14 cellular contexts compared by ENCODE assay signal in genomic region chr3:128493221-128494151, GRCh38. TPM values are rescaled to one million over a fixed set of nuclear protein-coding genes. Genes with fewer than 3 reads are reported as not detected.
DNase-seq lines count a peak whose midpoint lies in the region; ATAC-seq, FAIRE-seq and TF ChIP-seq lines count a peak whose summit lies in the region.
"Had no signal": no experiment of that assay in that cellular context is flagged by ENCODE, and none has a peak within 500 bp of the region (broad histone marks: within the 10 kb centered on the region; RNA-seq: fewer than 3 reads in every experiment).

No MANE protein-coding gene starts in this region.

- in situ Hi-C loops in HepG2 (cut with HindIII; ENCODE audit: extremely low pct_ligation_motif_present, low pct_unique_long_range_greater_than_20kb) = loop anchor here (5.0 kb wide), 1 partner anchor 321 kb away; no protein-coding TSS in a partner anchor

- no peaks in the 10 kb centered on the region for H3K36me3 ChIP-seq in HepG2 (replicated peaks in 1 of 2; ENCODE audit: control insufficient read depth in 1 of 2, insufficient read depth in 2 of 2, low read length in 2 of 2)
- H3K36me3 ChIP-seq in spleen = peaks cover 0 to 9% (median 0%) of the 10 kb centered on the region in 6 donors

- H3K4me2 ChIP-seq in HepG2 (ENCODE audit: low read depth, low read length) = peak overlapping the region; percentile 75

- FAIRE-seq in HepG2 (lab: Jason Lieb, UNC) = no peak

- H3K4me3 ChIP-seq in HepG2 (replicated peaks in 1 of 3; ENCODE audit: insufficient read depth in 1 of 3, low read depth in 2 of 3, low read length in 3 of 3) (peak overlapping the region; percentile 40 to 66 (median 60); a peak in 5 of 6 replicates), spleen (peak overlapping the region in 5 of 8 donors; percentile 25 to 85 (median 66))

- TF ChIP-seq EP300 in HepG2 (IDR thresholded peaks at IDR 0.05; ENCODE audit: low read depth in 2 of 2, low read length in 2 of 2) (no peak), HepG2 (CRISPR knock-in tag; IDR thresholded peaks at IDR 0.05; ENCODE audit: borderline replicate concordance) (no peak)

- TF ChIP-seq CTCF in HepG2 (CRISPR knock-in tag; IDR thresholded peaks at IDR 0.05) (no peak), spleen (IDR thresholded peaks at IDR 0.05 in 8 of 11, conservative IDR thresholded peaks at IDR 0.05 in 3 of 11) (no peak), GM10266 (IDR thresholded peaks at IDR 0.05; ENCODE audit: control insufficient read depth, insufficient read depth, low read depth, missing control alignments) (no peak)

- TF ChIP-seq POLR2A in HepG2 (IDR thresholded peaks at IDR 0.05; ENCODE audit: insufficient read depth in 1 of 2, low read depth in 2 of 2, low read length in 2 of 2) = no peak
- TF ChIP-seq POLR2A in spleen (IDR thresholded peaks at IDR 0.05) = no peak

- no peak for TF ChIP-seq RAD21 in HepG2 (CRISPR knock-in tag; IDR thresholded peaks at IDR 0.05)

- 58% methylated on average over 14 of the region's 37 CpGs for WGBS in HepG2 (ENCODE audit: low lambda C conversion rate)
- WGBS in spleen, 5 donors = 35 to 51% (median 36%) methylated on average over 18 to 37 of the region's 37 CpGs

- no peak overlapping the region for H3K27ac Mint-ChIP-seq in T-cell
- H3K27ac Mint-ChIP-seq in activated T-helper 17 cell treated with anti-CD3 and anti-CD28 coated beads, Interleukin-2, amount 50 U/mL, for 72 hours = no peak overlapping the region
- H3K27ac Mint-ChIP-seq: immature natural killer cell had no signal

- H3K4me1 ChIP-seq in HepG2 (ENCODE audit: insufficient read depth, low read length) (peaks cover 30% of the 10 kb centered on the region), spleen (peaks cover 21 to 89% (median 71%) of the 10 kb centered on the region in 6 donors)

- intact Hi-C loops in HepG2 (cut with micrococcal nuclease; ENCODE audit: unreplicated experiment) = no loop called here
- intact Hi-C loops in spleen (cut with DNase I; ENCODE audit: low total_unique reads) = no loop called here

- H3K9me3 Mint-ChIP-seq in T-cell = no peaks in the 10 kb centered on the region
- H3K9me3 Mint-ChIP-seq in activated T-helper 17 cell treated with anti-CD3 and anti-CD28 coated beads, Interleukin-2, amount 50 U/mL, for 72 hours = no peaks in the 10 kb centered on the region

- peaks cover 43 to 72% of the 10 kb centered on the region in 2 donors for H3K27me3 Mint-ChIP-seq in T-cell
- H3K27me3 Mint-ChIP-seq in activated T-helper 17 cell treated with anti-CD3 and anti-CD28 coated beads, Interleukin-2, amount 50 U/mL, for 72 hours = peaks cover 42% of the 10 kb centered on the region

- H3K27me3 ChIP-seq in HepG2 (ENCODE audit: control insufficient read depth in 1 of 2, insufficient read depth in 2 of 2, low read length in 2 of 2) (no peaks in the 10 kb centered on the region), spleen (replicated peaks in 1 of 7) (peaks cover 0 to 99% (median 76%) of the 10 kb centered on the region in 7 donors)

- peaks cover 21 to 38% (median 32%) of the 10 kb centered on the region in 3 donors for H3K4me1 Mint-ChIP-seq in T-cell
- no peaks in the 10 kb centered on the region for H3K4me1 Mint-ChIP-seq in activated T-helper 17 cell treated with anti-CD3 and anti-CD28 coated beads, Interleukin-2, amount 50 U/mL, for 72 hours

- H3K79me2 ChIP-seq in HepG2 (ENCODE audit: insufficient read depth, low read length) = peaks cover 3% of the 10 kb centered on the region

- no peak overlapping the region for H2AFZ ChIP-seq in HepG2 (ENCODE audit: low read length)

- ATAC-seq in T-cell (replicated peaks in 1 of 4) = no peak
- ATAC-seq in HepG2 = 0 out of 3 replicates have a peak, but pooled peaks have one; percentile 3
- ATAC-seq in activated T-helper 17 cell treated with anti-CD3 and anti-CD28 coated beads, Interleukin-2, amount 50 U/mL, for 72 hours (replicated peaks) = no peak
- ATAC-seq: activated CD4-positive, CD25-positive, alpha-beta regulatory T cell treated with anti-CD3 and anti-CD28 coated beads, Interleukin-2, amount 50 U/mL, for 24 hours had no signal

- peaks cover 15% of the 10 kb centered on the region; the same call in 1 of the 2 replicates for H4K20me1 ChIP-seq in HepG2 (ENCODE audit: insufficient read depth, low read length)

- BruUV-seq in HepG2 (replicated peaks; lab: Mats Ljungman, UMichigan) = no TSS peak

- no peaks in the 10 kb centered on the region for H3K36me3 Mint-ChIP-seq in T-cell
- no peaks in the 10 kb centered on the region for H3K36me3 Mint-ChIP-seq in activated T-helper 17 cell treated with anti-CD3 and anti-CD28 coated beads, Interleukin-2, amount 50 U/mL, for 72 hours (ENCODE audit: low read depth)

- POLR2A ChIA-PET in T-cell (lab: Charles Lee) = no interaction called here
- POLR2A ChIA-PET in HepG2 (lab: Yijun Ruan, JAX) = no interaction called here

- peak overlapping the region in 2 of 3 donors; percentile 19 to 29 for H3K4me3 Mint-ChIP-seq in T-cell
- H3K4me3 Mint-ChIP-seq in activated T-helper 17 cell treated with anti-CD3 and anti-CD28 coated beads, Interleukin-2, amount 50 U/mL, for 72 hours = no peak overlapping the region
- H3K4me3 Mint-ChIP-seq: immature natural killer cell had no signal

- H3K9ac ChIP-seq in HepG2 (ENCODE audit: insufficient read depth, low read depth, low read length) = no peak overlapping the region

- no peak overlapping the region for H3K27ac ChIP-seq in HepG2 (ENCODE audit: extremely low read length, insufficient read depth, low read length)
- H3K27ac ChIP-seq in spleen = no peak overlapping the region
- H3K27ac ChIP-seq: RWPE1 had no signal

- H3K9me3 ChIP-seq in HepG2 (ENCODE audit: low read length) = no peaks in the 10 kb centered on the region
- no peaks in the 10 kb centered on the region for H3K9me3 ChIP-seq in spleen

- CTCF ChIA-PET in T-cell (lab: Charles Lee) = interaction anchor here in 1 of 2 donors (0.6 kb wide), 1 partner anchor 428 kb away, joined by 7 read pairs; no protein-coding TSS in a partner anchor
- CTCF ChIA-PET in HepG2 (lab: Yijun Ruan, JAX; ENCODE audit: low intra/inter-chr PET ratio, low total read pairs) = interaction anchor here (1.2 kb wide), 1 partner anchor 67 kb away, joined by 3 read pairs; no protein-coding TSS in a partner anchor

- DNase-seq in NCI-H748 (lab: John Stamatoyannopoulos, UW; ENCODE audit: unreplicated experiment) (peak; percentile 41), NCI-H748 treated with DMSO at 0.1 percent for 48 hours (lab: John Stamatoyannopoulos, UW) (no peak), T-cell (peak in 3 of 34 experiments; percentile 3 to 12 (median 5)), HepG2 (ENCODE audit: low spot score) (no peak), spleen (peak; percentile 70), SW 1271 (lab: John Stamatoyannopoulos, UW) (no peak), GM10266 (ENCODE audit: extremely low spot score) (no peak)
- DNase-seq: ACHN, amniotic stem cell, immature natural killer cell had no signal

RNA-seq across cellular contexts. Expression of gene GATA2, which starts 0.5 kb away (rescaled TPM):
- total RNA-seq in T-cell (1 to 10 TPM in 4 of 5 donors, under 1 TPM in 1; 0.98 to 4.6 (median 3.5) TPM), HepG2 (2016; rRNA removed; fragmentation: Illumina TruSeq; extraction: Trizol) (4.7 and 6.2 TPM in 2 replicates), spleen (10 to 100 TPM; 14.4 to 28.6 (median 19.3) TPM)
- total RNA-seq in HepG2 (2016; cell fraction: cytosol; rRNA removed; fragmentation: Illumina TruSeq; extraction: Trizol; ENCODE audit: low read depth) = 1.6 and 1.7 TPM in 2 replicates
- total RNA-seq in HepG2 (2016; cell fraction: insoluble cytoplasmic fraction; rRNA removed; fragmentation: Illumina TruSeq; extraction: Trizol) = 3.4 and 6.3 TPM in 2 replicates
- total RNA-seq in HepG2 (2016; cell fraction: membrane; rRNA removed; fragmentation: Illumina TruSeq; extraction: Trizol) = 4.7 and 5.3 TPM in 2 replicates
- 5.3 and 7.2 TPM in 2 replicates for total RNA-seq in HepG2 (2016; cell fraction: nucleus; rRNA removed; fragmentation: Illumina TruSeq; extraction: Trizol)
- polyA plus RNA-seq in HepG2 (2011; rRNA removed) (3.4 and 3.5 TPM in 2 replicates), spleen (10 to 100 TPM in 1 of 3 donors, 1 to 10 TPM in 2; 2.2 to 11.9 (median 3.4) TPM)
- 2.0 and 3.5 TPM in 2 replicates for polyA plus RNA-seq in HepG2 (2011; cell fraction: cytosol; rRNA removed)
- 9.7 and 17.3 TPM in 2 replicates for polyA plus RNA-seq in HepG2 (2011; cell fraction: nucleus; rRNA removed)
- polyA plus RNA-seq in HepG2 (2012) = 2.2 and 2.3 TPM in 2 replicates
- polyA plus RNA-seq in HepG2 (2016; cell fraction: cytosol; fragmentation: Illumina TruSeq; extraction: Trizol; ENCODE audit: low read depth) = 1.4 and 2.2 TPM in 2 replicates
- 9.5 and 11.1 TPM in 2 replicates for polyA plus RNA-seq in HepG2 (2016; cell fraction: insoluble cytoplasmic fraction; fragmentation: Illumina TruSeq; extraction: Trizol; ENCODE audit: low read depth)
- polyA plus RNA-seq in HepG2 (2016; cell fraction: membrane; fragmentation: Illumina TruSeq; extraction: Trizol; ENCODE audit: low read depth) = 4.3 and 4.5 TPM in 2 replicates
- 16.4 and 19.9 TPM in 2 replicates for polyA plus RNA-seq in HepG2 (2016; cell fraction: nucleus; fragmentation: Illumina TruSeq; extraction: Trizol; ENCODE audit: insufficient read depth, low read depth)
- polyA minus RNA-seq in HepG2 (2011; rRNA and poly(A)+ RNA removed; ENCODE audit: low replicate concordance) = 4.7 and 24.9 TPM in 2 replicates
- polyA minus RNA-seq in HepG2 (2011; cell fraction: cytosol; rRNA and poly(A)+ RNA removed) = 3.4 and 3.9 TPM in 2 replicates
- 1.2 and 5.0 TPM in 2 replicates for polyA minus RNA-seq in HepG2 (2011; cell fraction: nucleus; rRNA and poly(A)+ RNA removed)
- total RNA-seq in activated T-helper 17 cell treated with anti-CD3 and anti-CD28 coated beads, Interleukin-2, amount 50 U/mL, for 72 hours = 1 to 10 TPM in 1 of 2 donors, under 1 TPM in 1; 0.17 to 1.1 TPM

RNA-seq across cellular contexts. Expression of gene DNAJB8, which starts 26.8 kb away (rescaled TPM):
- total RNA-seq in T-cell (not detected), HepG2 (2016; rRNA removed; fragmentation: Illumina TruSeq; extraction: Trizol) (not detected in 2 replicates), spleen (not detected)
- total RNA-seq in HepG2 (2016; cell fraction: cytosol; rRNA removed; fragmentation: Illumina TruSeq; extraction: Trizol; ENCODE audit: low read depth) = not detected in 2 replicates
- not detected in 2 replicates for total RNA-seq in HepG2 (2016; cell fraction: insoluble cytoplasmic fraction; rRNA removed; fragmentation: Illumina TruSeq; extraction: Trizol)
- total RNA-seq in HepG2 (2016; cell fraction: membrane; rRNA removed; fragmentation: Illumina TruSeq; extraction: Trizol) = not detected in 2 replicates
- total RNA-seq in HepG2 (2016; cell fraction: nucleus; rRNA removed; fragmentation: Illumina TruSeq; extraction: Trizol) = not detected in 2 replicates
- polyA plus RNA-seq in HepG2 (2011; rRNA removed) (not detected in 2 replicates), spleen (not detected)
- not detected in 2 replicates for polyA plus RNA-seq in HepG2 (2011; cell fraction: cytosol; rRNA removed)
- polyA plus RNA-seq in HepG2 (2011; cell fraction: nucleus; rRNA removed) = not detected in 2 replicates
- polyA plus RNA-seq in HepG2 (2012) = not detected in 2 replicates
- not detected in 2 replicates for polyA plus RNA-seq in HepG2 (2016; cell fraction: cytosol; fragmentation: Illumina TruSeq; extraction: Trizol; ENCODE audit: low read depth)
- not detected in 2 replicates for polyA plus RNA-seq in HepG2 (2016; cell fraction: insoluble cytoplasmic fraction; fragmentation: Illumina TruSeq; extraction: Trizol; ENCODE audit: low read depth)
- not detected in 2 replicates for polyA plus RNA-seq in HepG2 (2016; cell fraction: membrane; fragmentation: Illumina TruSeq; extraction: Trizol; ENCODE audit: low read depth)
- not detected in 2 replicates for polyA plus RNA-seq in HepG2 (2016; cell fraction: nucleus; fragmentation: Illumina TruSeq; extraction: Trizol; ENCODE audit: insufficient read depth, low read depth)
- not detected in 2 replicates for polyA minus RNA-seq in HepG2 (2011; rRNA and poly(A)+ RNA removed; ENCODE audit: low replicate concordance)
- polyA minus RNA-seq in HepG2 (2011; cell fraction: cytosol; rRNA and poly(A)+ RNA removed) = not detected in 2 replicates
- polyA minus RNA-seq in HepG2 (2011; cell fraction: nucleus; rRNA and poly(A)+ RNA removed) = not detected in 2 replicates
- not detected for total RNA-seq in activated T-helper 17 cell treated with anti-CD3 and anti-CD28 coated beads, Interleukin-2, amount 50 U/mL, for 72 hours
- total RNA-seq: epithelial cell of proximal tubule had no signal
- polyA plus RNA-seq: immature natural killer cell had no signal

Comparison
In these comparisons a context has a peak if more than half of its experiments do, and no peak if none do; other contexts are left out.
1. DNase-seq: peak in NCI-H748 (single experiment) and spleen (single experiment); none in NCI-H748 treated with DMSO at 0.1 percent for 48 hours (single experiment), HepG2 (single experiment), SW 1271 (0 of 2) and GM10266 (single experiment).